In the genomic region with DNA sequence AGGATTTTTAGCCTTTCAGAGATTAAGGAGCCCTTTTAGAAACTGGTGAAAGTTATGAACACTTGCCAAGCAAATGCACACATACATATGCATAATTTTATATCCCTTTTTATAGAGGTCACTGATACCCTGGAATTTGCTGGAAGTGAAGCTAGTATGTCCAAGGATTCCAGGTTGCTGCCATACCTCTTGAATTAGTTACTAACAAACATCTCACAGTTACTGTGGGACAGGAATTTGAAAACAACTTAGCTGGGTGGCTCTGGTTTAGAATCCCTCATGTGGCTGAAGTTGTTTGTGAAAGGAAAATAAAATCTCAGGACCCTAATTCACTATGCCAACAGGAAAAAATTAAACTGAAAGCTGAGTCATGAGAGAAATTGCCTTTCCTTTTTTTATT, we compare ENCODE assay signal across 25 cellular contexts.
DNase-seq lines count a peak whose midpoint lies in the region; ATAC-seq and TF ChIP-seq lines count a peak whose summit lies in the region.
"Had no signal": no experiment of that assay in that cellular context is flagged by ENCODE, and none has a peak within 500 bp of the region (broad histone marks: within the 10 kb centered on the region; RNA-seq: fewer than 3 reads in every experiment).

No MANE protein-coding gene starts in this region.

- H3K27ac ChIP-seq in SK-N-SH (ENCODE audit: low read depth in 2 of 2, low read length in 1 of 2) = peak overlapping the region; percentile 6 to 15; a peak in 2 of 4 replicates
- H3K27ac ChIP-seq: A549, breast epithelium, gastroesophageal sphincter, hepatocyte, vagina, VCaP had no signal

- no peak overlapping the region for H3K4me2 ChIP-seq in SK-N-SH
- H3K4me2 ChIP-seq: A549, hepatocyte had no signal

- peaks cover 10% of the 10 kb centered on the region for H3K36me3 Mint-ChIP-seq in osteocyte (ENCODE audit: unreplicated experiment)
- H3K36me3 Mint-ChIP-seq in activated naive CD8-positive, alpha-beta T cell treated with anti-CD3 and anti-CD28 coated beads, Interleukin-2, amount 50 U/mL, for 24 hours (ENCODE audit: low read depth) = peaks cover 18% of the 10 kb centered on the region

- peaks cover 3 to 15% of the 10 kb centered on the region in 2 experiments; a peak in 3 of 4 replicates for H3K4me1 ChIP-seq in SK-N-SH (ENCODE audit: control insufficient read depth in 1 of 2, insufficient read depth in 2 of 2, low read depth in 1 of 2, low read length in 1 of 2)
- H3K4me1 ChIP-seq: A549, breast epithelium had no signal

- no peaks in the 10 kb centered on the region for H3K27me3 ChIP-seq in SK-N-SH (ENCODE audit: insufficient read depth)
- H3K27me3 ChIP-seq: breast epithelium, gastroesophageal sphincter, hepatocyte, vagina had no signal

- H3K27ac Mint-ChIP-seq in osteocyte (ENCODE audit: unreplicated experiment) = peak overlapping the region; percentile 61
- H3K27ac Mint-ChIP-seq in activated naive CD8-positive, alpha-beta T cell treated with anti-CD3 and anti-CD28 coated beads, Interleukin-2, amount 50 U/mL, for 24 hours = no peak overlapping the region
- H3K27ac Mint-ChIP-seq: memory B cell; stimulated activated naive CD8-positive, alpha-beta T cell treated with anti-CD3 and anti-CD28 coated beads, Interleukin-15, amount 100 ng/mL, for 72 hours; T-helper 2 cell treated with Interferon-gamma antibody and Interleukin-4, amounts not matched to agents 5 μg/mL and 100 μg/mL, for 36 hours had no signal

- H3K9me3 ChIP-seq in SK-N-SH = no peaks in the 10 kb centered on the region
- H3K9me3 ChIP-seq: A549, breast epithelium, gastroesophageal sphincter, vagina had no signal

- H3F3A ChIP-seq in SK-N-SH (replicated peaks; ENCODE audit: insufficient read depth) = peaks cover 6% of the 10 kb centered on the region

- H3K4me3 ChIP-seq in SK-N-SH (ENCODE audit: low read depth in 2 of 2, low read length in 1 of 2) = no peak overlapping the region
- H3K4me3 ChIP-seq: A549, breast epithelium, gastroesophageal sphincter, hepatocyte, vagina had no signal

- H3K79me2 ChIP-seq in SK-N-SH (ENCODE audit: insufficient read depth) = no peaks in the 10 kb centered on the region
- H3K79me2 ChIP-seq: hepatocyte had no signal

- no peak overlapping the region for H3K4me3 Mint-ChIP-seq in osteocyte (ENCODE audit: unreplicated experiment)
- H3K4me3 Mint-ChIP-seq in activated naive CD8-positive, alpha-beta T cell treated with anti-CD3 and anti-CD28 coated beads, Interleukin-2, amount 50 U/mL, for 24 hours = no peak overlapping the region
- H3K4me3 Mint-ChIP-seq: memory B cell; stimulated activated naive CD8-positive, alpha-beta T cell treated with anti-CD3 and anti-CD28 coated beads, Interleukin-15, amount 100 ng/mL, for 72 hours; T-helper 2 cell treated with Interferon-gamma antibody and Interleukin-4, amounts not matched to agents 5 μg/mL and 100 μg/mL, for 36 hours had no signal

- H3K36me3 ChIP-seq in SK-N-SH (replicated peaks in 1 of 2; ENCODE audit: control insufficient read depth in 1 of 2, insufficient read depth in 2 of 2, low read length in 1 of 2) = peaks cover 0 to 5% of the 10 kb centered on the region in 2 experiments
- H3K36me3 ChIP-seq: breast epithelium, gastroesophageal sphincter, vagina had no signal

- H2AFZ ChIP-seq in SK-N-SH (ENCODE audit: low read depth) = no peak overlapping the region
- H2AFZ ChIP-seq: hepatocyte had no signal

- TF ChIP-seq CTCF in SK-N-SH (IDR thresholded peaks at IDR 0.05) = no peak
- TF ChIP-seq CTCF in osteocyte (IDR thresholded peaks at IDR 0.05) = no peak

- POLR2A ChIA-PET in SK-N-SH (lab: Yijun Ruan, JAX) = no interaction called here

- CTCF ChIA-PET in SK-N-SH (lab: Yijun Ruan, JAX) = no interaction called here

- no peaks in the 10 kb centered on the region for H3K27me3 Mint-ChIP-seq in osteocyte (ENCODE audit: unreplicated experiment)
- H3K27me3 Mint-ChIP-seq in activated naive CD8-positive, alpha-beta T cell treated with anti-CD3 and anti-CD28 coated beads, Interleukin-2, amount 50 U/mL, for 24 hours = no peaks in the 10 kb centered on the region
- H3K27me3 Mint-ChIP-seq: memory B cell; stimulated activated naive CD8-positive, alpha-beta T cell treated with anti-CD3 and anti-CD28 coated beads, Interleukin-15, amount 100 ng/mL, for 72 hours had no signal

- no peak overlapping the region for H3K9ac ChIP-seq in SK-N-SH

- H3K9me3 Mint-ChIP-seq in osteocyte (ENCODE audit: unreplicated experiment) = peaks cover 3% of the 10 kb centered on the region
- H3K9me3 Mint-ChIP-seq in activated naive CD8-positive, alpha-beta T cell treated with anti-CD3 and anti-CD28 coated beads, Interleukin-2, amount 50 U/mL, for 24 hours = no peaks in the 10 kb centered on the region
- H3K9me3 Mint-ChIP-seq: memory B cell; T-helper 2 cell treated with Interferon-gamma antibody and Interleukin-4, amounts not matched to agents 5 μg/mL and 100 μg/mL, for 36 hours had no signal

- no peak for TF ChIP-seq EP300 in SK-N-SH (IDR thresholded peaks at IDR 0.05; ENCODE audit: borderline replicate concordance in 1 of 2, low read depth in 1 of 2, low read length in 1 of 2)

- H3K9me2 ChIP-seq in SK-N-SH = no peaks in the 10 kb centered on the region

- TF ChIP-seq RAD21 in SK-N-SH (IDR thresholded peaks at IDR 0.05; ENCODE audit: low read length) = no peak

- H3K4me1 Mint-ChIP-seq in osteocyte (ENCODE audit: unreplicated experiment) = peaks cover 21% of the 10 kb centered on the region
- H3K4me1 Mint-ChIP-seq in activated naive CD8-positive, alpha-beta T cell treated with anti-CD3 and anti-CD28 coated beads, Interleukin-2, amount 50 U/mL, for 24 hours = no peaks in the 10 kb centered on the region
- H3K4me1 Mint-ChIP-seq: stimulated activated naive CD8-positive, alpha-beta T cell treated with anti-CD3 and anti-CD28 coated beads, Interleukin-15, amount 100 ng/mL, for 72 hours had no signal

- no peaks in the 10 kb centered on the region for H4K20me1 ChIP-seq in SK-N-SH (ENCODE audit: insufficient read depth)

- ATAC-seq in HG03097 (IDR thresholded peaks at IDR 0.05; ENCODE audit: low FRiP score, unreplicated experiment) = no peak
- ATAC-seq in activated naive CD8-positive, alpha-beta T cell treated with anti-CD3 and anti-CD28 coated beads, Interleukin-2, amount 50 U/mL, for 24 hours = no peak
- ATAC-seq: A549; gastroesophageal sphincter; left cardiac atrium; stimulated activated naive CD8-positive, alpha-beta T cell treated with anti-CD3 and anti-CD28 coated beads, Interleukin-15, amount 100 ng/mL, for 72 hours had no signal

- DNase-seq in EH (ENCODE audit: low read depth) (peak; percentile 32), SK-N-SH (no peak), fibroblast of gingiva (ENCODE audit: low read depth) (peak; percentile 17), osteocyte (ENCODE audit: extremely low spot score, unreplicated experiment) (no peak), NCI-H82 (lab: John Stamatoyannopoulos, UW) (no peak), NCI-H748 (lab: John Stamatoyannopoulos, UW; ENCODE audit: unreplicated experiment) (no peak)
- DNase-seq in activated naive CD8-positive, alpha-beta T cell treated with anti-CD3 and anti-CD28 coated beads, Interleukin-2, amount 50 U/mL, for 24 hours = no peak
- DNase-seq: activated CD4-positive, alpha-beta T cell treated with anti-CD3 and anti-CD28 coated beads for 4 hours; activated T-cell treated with anti-CD3 and anti-CD28 coated beads, Interleukin-2, amount 50 U/mL, for 1 hour; effector memory CD4-positive, alpha-beta T cell; HCEC 1CT; KG1; left cardiac atrium; NCI-H1436; NCI-H446 treated with DMSO at 0.1 percent for 48 hours; stimulated activated naive CD8-positive, alpha-beta T cell treated with anti-CD3 and anti-CD28 coated beads, Interleukin-15, amount 100 ng/mL, for 72 hours had no signal

TF ChIP-seq in SK-N-SH, 30 proteins besides CTCF, POLR2A, EP300 and RAD21:
- TF ChIP-seq, protein P1, sequence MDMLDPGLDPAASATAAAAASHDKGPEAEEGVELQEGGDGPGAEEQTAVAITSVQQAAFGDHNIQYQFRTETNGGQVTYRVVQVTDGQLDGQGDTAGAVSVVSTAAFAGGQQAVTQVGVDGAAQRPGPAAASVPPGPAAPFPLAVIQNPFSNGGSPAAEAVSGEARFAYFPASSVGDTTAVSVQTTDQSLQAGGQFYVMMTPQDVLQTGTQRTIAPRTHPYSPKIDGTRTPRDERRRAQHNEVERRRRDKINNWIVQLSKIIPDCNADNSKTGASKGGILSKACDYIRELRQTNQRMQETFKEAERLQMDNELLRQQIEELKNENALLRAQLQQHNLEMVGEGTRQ (IDR thresholded peaks at IDR 0.05; ENCODE audit: borderline replicate concordance, low read depth, low read length) = no peak
- TF ChIP-seq, protein P2, sequence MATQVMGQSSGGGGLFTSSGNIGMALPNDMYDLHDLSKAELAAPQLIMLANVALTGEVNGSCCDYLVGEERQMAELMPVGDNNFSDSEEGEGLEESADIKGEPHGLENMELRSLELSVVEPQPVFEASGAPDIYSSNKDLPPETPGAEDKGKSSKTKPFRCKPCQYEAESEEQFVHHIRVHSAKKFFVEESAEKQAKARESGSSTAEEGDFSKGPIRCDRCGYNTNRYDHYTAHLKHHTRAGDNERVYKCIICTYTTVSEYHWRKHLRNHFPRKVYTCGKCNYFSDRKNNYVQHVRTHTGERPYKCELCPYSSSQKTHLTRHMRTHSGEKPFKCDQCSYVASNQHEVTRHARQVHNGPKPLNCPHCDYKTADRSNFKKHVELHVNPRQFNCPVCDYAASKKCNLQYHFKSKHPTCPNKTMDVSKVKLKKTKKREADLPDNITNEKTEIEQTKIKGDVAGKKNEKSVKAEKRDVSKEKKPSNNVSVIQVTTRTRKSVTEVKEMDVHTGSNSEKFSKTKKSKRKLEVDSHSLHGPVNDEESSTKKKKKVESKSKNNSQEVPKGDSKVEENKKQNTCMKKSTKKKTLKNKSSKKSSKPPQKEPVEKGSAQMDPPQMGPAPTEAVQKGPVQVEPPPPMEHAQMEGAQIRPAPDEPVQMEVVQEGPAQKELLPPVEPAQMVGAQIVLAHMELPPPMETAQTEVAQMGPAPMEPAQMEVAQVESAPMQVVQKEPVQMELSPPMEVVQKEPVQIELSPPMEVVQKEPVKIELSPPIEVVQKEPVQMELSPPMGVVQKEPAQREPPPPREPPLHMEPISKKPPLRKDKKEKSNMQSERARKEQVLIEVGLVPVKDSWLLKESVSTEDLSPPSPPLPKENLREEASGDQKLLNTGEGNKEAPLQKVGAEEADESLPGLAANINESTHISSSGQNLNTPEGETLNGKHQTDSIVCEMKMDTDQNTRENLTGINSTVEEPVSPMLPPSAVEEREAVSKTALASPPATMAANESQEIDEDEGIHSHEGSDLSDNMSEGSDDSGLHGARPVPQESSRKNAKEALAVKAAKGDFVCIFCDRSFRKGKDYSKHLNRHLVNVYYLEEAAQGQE (IDR thresholded peaks at IDR 0.05; ENCODE audit: low read depth, low read length) = no peak
- TF ChIP-seq SIN3A (IDR thresholded peaks at IDR 0.05; ENCODE audit: borderline replicate concordance, low read depth, low read length) (no peak), CHD2 (IDR thresholded peaks at IDR 0.05; ENCODE audit: low read length, partially characterized antibody) (no peak)

Comparison
In these comparisons a context has a peak if more than half of its experiments do, and no peak if none do; other contexts are left out.
1. DNase-seq: peak in EH (single experiment) and fibroblast of gingiva (single experiment); none in SK-N-SH (single experiment), osteocyte (single experiment), NCI-H82 (single experiment), activated naive CD8-positive, alpha-beta T cell treated with anti-CD3 and anti-CD28 coated beads, Interleukin-2, amount 50 U/mL, for 24 hours (single experiment) and NCI-H748 (single experiment).